ENCODE assay signal across 27 cellular contexts in the genomic region with DNA sequence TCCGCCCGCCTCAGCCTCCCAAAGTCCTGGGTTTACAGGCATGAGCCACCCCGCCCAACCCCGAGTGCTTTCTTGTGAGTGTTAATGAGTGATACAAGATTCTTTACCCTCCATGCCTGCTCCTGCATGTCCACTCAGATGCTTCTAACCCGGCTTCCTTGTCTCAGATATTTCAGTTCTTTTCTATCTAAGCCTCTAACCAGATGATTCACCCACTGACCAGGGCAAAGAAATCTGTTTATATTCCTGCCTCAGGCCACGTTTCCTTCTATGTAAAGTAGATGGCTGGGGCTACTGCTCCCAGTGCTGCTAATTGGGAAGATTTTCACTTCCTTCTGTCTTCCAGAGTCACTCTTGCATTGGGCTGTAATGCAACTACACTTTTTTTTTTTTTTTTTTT.
DNase-seq lines count a peak whose midpoint lies in the region; ATAC-seq, FAIRE-seq and TF ChIP-seq lines count a peak whose summit lies in the region.
"Had no signal": no experiment of that assay in that cellular context is flagged by ENCODE, and none has a peak within 500 bp of the region (broad histone marks: within the 10 kb centered on the region; RNA-seq: fewer than 3 reads in every experiment).

No MANE protein-coding gene starts in this region.

- CTCF ChIA-PET in HEK293T (lab: Yijun Ruan, JAX) = no interaction called here

- POLR2A ChIA-PET in HEK293T (lab: Yijun Ruan, JAX) = no interaction called here

- TF ChIP-seq CTCF in bronchial epithelial cell (IDR thresholded peaks at IDR 0.05; ENCODE audit: insufficient read depth, low read length, severe bottlenecking) = no peak

- H3K4me3 ChIP-seq in bronchial epithelial cell (ENCODE audit: low read depth, low read length) = no peak overlapping the region
- H3K4me3 ChIP-seq: K562, MG63, PC-9 had no signal

- no peaks in the 10 kb centered on the region for H3K27me3 ChIP-seq in bronchial epithelial cell (ENCODE audit: control insufficient read depth, insufficient read depth, low read length)
- H3K27me3 ChIP-seq: MG63 had no signal

- no peak for FAIRE-seq in bronchial epithelial cell (lab: Jason Lieb, UNC)
- FAIRE-seq: A204.1, HepG2, K562 had no signal

- peak; percentile 63 for DNase-seq in EH (ENCODE audit: low read depth)
- peak; percentile 74 for DNase-seq in M059J (ENCODE audit: low read depth)
- DNase-seq in bronchial epithelial cell (ENCODE audit: low read depth) = peak; percentile 72
- DNase-seq in iris pigment epithelial cell (ENCODE audit: low read depth) = peak; percentile 28
- DNase-seq in HEK293T (ENCODE audit: extremely low spot score) = no peak
- no peak for DNase-seq in anterior cingulate cortex (lab: John Stamatoyannopoulos, UW)
- no peak for DNase-seq in HT-29 (ENCODE audit: low spot score)
- DNase-seq: Caco-2; CD8-positive, alpha-beta T cell; DMS79; H7; Kasumi-1; MG63; NCI-H1417; NCI-H1694; NCI-H2029 treated with DMSO at 0.1 percent for 48 hours; NCI-H526; NCI-H82; NK-92 treated with Interleukin-12 subunit alpha and Interleukin-12 subunit beta, amount 100 ng/mL, for 24 hours; PC-9; RPMI8226; SHP77; T-cell had no signal

- H3K36me3 ChIP-seq in bronchial epithelial cell (ENCODE audit: control insufficient read depth, insufficient read depth, low read length) = no peaks in the 10 kb centered on the region
- H3K36me3 ChIP-seq: MG63 had no signal

- ATAC-seq in GM19023 (IDR thresholded peaks at IDR 0.05; ENCODE audit: unreplicated experiment) = no peak
- ATAC-seq: CD8-positive, alpha-beta T cell; HepG2; K562; T-cell had no signal

TF ChIP-seq in HEK293T, 16 proteins besides CTCF, POLR2A, EP300 and RAD21:
- TF ChIP-seq ZNF384 (IDR thresholded peaks at IDR 0.05) (no peak), HDGF (IDR thresholded peaks at IDR 0.05; ENCODE audit: borderline replicate concordance) (no peak), SP1 (IDR thresholded peaks at IDR 0.05) (no peak), TARDBP (IDR thresholded peaks at IDR 0.05) (no peak), CTBP1 (IDR thresholded peaks at IDR 0.05; ENCODE audit: borderline replicate concordance) (no peak), L3MBTL2 (conservative IDR thresholded peaks at IDR 0.05) (no peak), LEF1 (IDR thresholded peaks at IDR 0.05; ENCODE audit: borderline replicate concordance) (no peak), FOXK2 (IDR thresholded peaks at IDR 0.05) (no peak), SUZ12 (IDR thresholded peaks at IDR 0.05) (no peak), FOXM1 (IDR thresholded peaks at IDR 0.05; ENCODE audit: borderline replicate concordance) (no peak)

Comparison
In these comparisons a context has a peak if more than half of its experiments do, and no peak if none do; other contexts are left out.
1. DNase-seq: peak in EH (single experiment), M059J (single experiment), bronchial epithelial cell (single experiment) and iris pigment epithelial cell (single experiment); none in HEK293T (single experiment), anterior cingulate cortex (0 of 58) and HT-29 (single experiment).